ENCODE assay signal across 11 cellular contexts in genomic region chr10:78433722-78434535, GRCh38.
DNase-seq lines count a peak whose midpoint lies in the region; ATAC-seq and TF ChIP-seq lines count a peak whose summit lies in the region.
"Had no signal": no experiment of that assay in that cellular context is flagged by ENCODE, and none has a peak within 500 bp of the region (broad histone marks: within the 10 kb centered on the region; RNA-seq: fewer than 3 reads in every experiment).

No MANE protein-coding gene starts in this region.

- no peaks in the 10 kb centered on the region for H3K9me3 ChIP-seq in IMR-90 (ENCODE audit: control insufficient read depth, insufficient read depth, low read length)
- no peaks in the 10 kb centered on the region for H3K9me3 ChIP-seq in GM23248 (ENCODE audit: low read depth)
- H3K9me3 ChIP-seq: Caco-2 had no signal

- peaks cover 13% of the 10 kb centered on the region for H3K27me3 Mint-ChIP-seq in activated CD4-positive, alpha-beta T cell treated with anti-CD3 and anti-CD28 coated beads, Interleukin-2, amount 10 ng/mL, durations not matched to agents 7 days and 5 days

- no peak overlapping the region for H2BK5ac ChIP-seq in IMR-90 (ENCODE audit: low read depth, low read length, poor library complexity, severe bottlenecking)

- no TSS peak for BruUV-seq in IMR-90 (replicated peaks; lab: Mats Ljungman, UMichigan)

- H4K20me1 ChIP-seq in IMR-90 (ENCODE audit: insufficient read depth, low read length) = no peaks in the 10 kb centered on the region
- H4K20me1 ChIP-seq in GM23248 (ENCODE audit: insufficient read depth) = no peaks in the 10 kb centered on the region

- no peaks in the 10 kb centered on the region for H3K9me2 ChIP-seq in GM23248 (ENCODE audit: insufficient read depth)

- TF ChIP-seq RAD21 in IMR-90 (IDR thresholded peaks at IDR 0.05; ENCODE audit: low read length) = no peak

- H2AFZ ChIP-seq in IMR-90 (replicated peaks; ENCODE audit: low read length, poor library complexity) (no peak overlapping the region), GM23248 (no peak overlapping the region)

- 100% methylated on average over 1 of the region's 12 CpGs; no CpG with 5 or more reads in 1 of the 2 experiments for WGBS in IMR-90 (ENCODE audit: extremely low coverage in 2 of 2, insufficient read length in 1 of 2), 2 experiments
- WGBS in GM23248 (ENCODE audit: low coverage in 1 of 2, low lambda C conversion rate in 2 of 2, missing lambda C conversion rate in 2 of 2), 2 experiments = 68 to 69% methylated on average over 10 to 12 of the region's 12 CpGs

- H3K14ac ChIP-seq in IMR-90 (replicated peaks; ENCODE audit: low read depth, low read length) = no peak overlapping the region

- H3K27ac Mint-ChIP-seq in activated CD4-positive, alpha-beta T cell treated with anti-CD3 and anti-CD28 coated beads, Interleukin-2, amount 10 ng/mL, durations not matched to agents 7 days and 5 days = no peak overlapping the region

- no peak for TF ChIP-seq POLR2A in IMR-90 (IDR thresholded peaks at IDR 0.05; ENCODE audit: low read depth, low read length)

- H3K79me2 ChIP-seq in GM23248 (ENCODE audit: insufficient read depth) = no peaks in the 10 kb centered on the region

- no peaks in the 10 kb centered on the region for H3K9me3 Mint-ChIP-seq in activated CD4-positive, alpha-beta T cell treated with anti-CD3 and anti-CD28 coated beads, Interleukin-2, amount 10 ng/mL, durations not matched to agents 7 days and 5 days

- no peak overlapping the region for H4K91ac ChIP-seq in IMR-90 (ENCODE audit: insufficient read depth, low read depth, low read length)

- DNase-seq in IMR-90 (no peak), NCI-H82 treated with DMSO at 0.1 percent for 48 hours (lab: John Stamatoyannopoulos, UW; ENCODE audit: unreplicated experiment) (peak; percentile 49), Right ventricle myocardium superior (peak; percentile 51), renal cortical epithelial cell (ENCODE audit: low read depth) (peak; percentile 3), GM23248 (no peak)
- no peak for DNase-seq in activated CD4-positive, alpha-beta T cell treated with anti-CD3 and anti-CD28 coated beads, Interleukin-2, amount 10 ng/mL, durations not matched to agents 7 days and 5 days
- DNase-seq: activated CD4-positive, CD25-positive, alpha-beta regulatory T cell treated with anti-CD3 and anti-CD28 coated beads, Interleukin-2, amount 50 U/mL, for 72 hours; Caco-2; NCI-H1105 had no signal

- peak overlapping the region; percentile 29 for H2AK9ac ChIP-seq in IMR-90 (replicated peaks; ENCODE audit: low read depth, low read length, poor library complexity)

- no peak overlapping the region for H3K18ac ChIP-seq in IMR-90 (ENCODE audit: low read depth, low read length)

- H2BK15ac ChIP-seq in IMR-90 (ENCODE audit: low read depth, low read length) = no peak overlapping the region

- H3K9me1 ChIP-seq in IMR-90 (ENCODE audit: insufficient read depth, low read length) = 0 out of 2 replicates have a peak, but pooled peaks cover 3% of the 10 kb centered on the region

- in situ Hi-C loops in IMR-90 (cut with MboI; ENCODE audit: low sequenced_read_pairs) (no loop called here), GM23248 (cut with MboI) (no loop called here)

- H3K56ac ChIP-seq in IMR-90 (ENCODE audit: extremely low read depth, insufficient read depth, low read length) = no peak overlapping the region

- H3K4me2 ChIP-seq in IMR-90 (ENCODE audit: low read depth, low read length) (no peak overlapping the region), GM23248 (ENCODE audit: unreplicated experiment) (no peak overlapping the region)

- intact Hi-C loops in IMR-90 (cut with micrococcal nuclease) = no loop called here
- intact Hi-C loops in Right ventricle myocardium superior (cut with DNase I) = no loop called here

- H3K9ac ChIP-seq in IMR-90 (ENCODE audit: low read depth, low read length) (no peak overlapping the region), GM23248 (no peak overlapping the region)

- no peak overlapping the region for H2BK20ac ChIP-seq in IMR-90 (ENCODE audit: low read depth, low read length)

- H3K79me1 ChIP-seq in IMR-90 (ENCODE audit: low read depth in 1 of 2, low read length in 2 of 2) = no peaks in the 10 kb centered on the region

- H3K4me3 Mint-ChIP-seq in activated CD4-positive, alpha-beta T cell treated with anti-CD3 and anti-CD28 coated beads, Interleukin-2, amount 10 ng/mL, durations not matched to agents 7 days and 5 days = no peak overlapping the region

- no peak for TF ChIP-seq CTCF in IMR-90 (conservative IDR thresholded peaks at IDR 0.05; ENCODE audit: low read depth, low read length)

- H3K27me3 ChIP-seq in IMR-90 (ENCODE audit: control insufficient read depth, insufficient read depth, low read length) = peaks cover 24% of the 10 kb centered on the region
- peaks cover 7% of the 10 kb centered on the region for H3K27me3 ChIP-seq in GM23248 (replicated peaks; ENCODE audit: insufficient read depth)

- H3K4me3 ChIP-seq in IMR-90 (ENCODE audit: insufficient read depth, low read depth, low read length) (no peak overlapping the region), GM23248 (no peak overlapping the region)

- no peak overlapping the region for H4K8ac ChIP-seq in IMR-90 (ENCODE audit: low read depth in 2 of 2, low read length in 2 of 2)

- POLR2A ChIA-PET in IMR-90 (lab: Charles Lee; ENCODE audit: unreplicated experiment) = no interaction called here
- POLR2A ChIA-PET in activated CD4-positive, alpha-beta T cell treated with anti-CD3 and anti-CD28 coated beads, Interleukin-2, amount 10 ng/mL, durations not matched to agents 7 days and 5 days (lab: Charles Lee) = no interaction called here

- no peak overlapping the region for H2AK5ac ChIP-seq in IMR-90 (ENCODE audit: low read depth, low read length)

- CTCF ChIA-PET in IMR-90 (lab: Yijun Ruan, JAX) = no interaction called here
- CTCF ChIA-PET in activated CD4-positive, alpha-beta T cell treated with anti-CD3 and anti-CD28 coated beads, Interleukin-2, amount 10 ng/mL, durations not matched to agents 7 days and 5 days (lab: Charles Lee) = no interaction called here

- H3K4me1 Mint-ChIP-seq in activated CD4-positive, alpha-beta T cell treated with anti-CD3 and anti-CD28 coated beads, Interleukin-2, amount 10 ng/mL, durations not matched to agents 7 days and 5 days = no peaks in the 10 kb centered on the region

- no peaks in the 10 kb centered on the region for H3K36me3 Mint-ChIP-seq in activated CD4-positive, alpha-beta T cell treated with anti-CD3 and anti-CD28 coated beads, Interleukin-2, amount 10 ng/mL, durations not matched to agents 7 days and 5 days (ENCODE audit: low read depth)

- H3K27ac ChIP-seq in IMR-90 (ENCODE audit: insufficient read depth, low read length) (no peak overlapping the region), GM23248 (no peak overlapping the region)

- dilution Hi-C loops in IMR-90 (cut with HindIII; ENCODE audit: low sequenced_read_pairs, unreplicated experiment) = no loop called here

- no peak overlapping the region for H2BK120ac ChIP-seq in IMR-90 (ENCODE audit: low read depth, low read length)

- no peak overlapping the region for H4K5ac ChIP-seq in IMR-90 (ENCODE audit: low read depth, low read length)

- no peak overlapping the region for H3K23ac ChIP-seq in IMR-90 (ENCODE audit: low read depth, low read length)

- no peaks in the 10 kb centered on the region for H3F3A ChIP-seq in GM23248 (ENCODE audit: insufficient read depth)

- ATAC-seq in IMR-90 (ENCODE audit: low read depth) (no peak), Right ventricle myocardium superior (ENCODE audit: poor library complexity) (peak; percentile 57), GM21515 (IDR thresholded peaks at IDR 0.05; ENCODE audit: unreplicated experiment) (no peak), GM21737 (IDR thresholded peaks at IDR 0.05; ENCODE audit: unreplicated experiment) (no peak)

- H3K36me3 ChIP-seq in IMR-90 (ENCODE audit: control insufficient read depth, insufficient read depth, low read length) (no peaks in the 10 kb centered on the region), GM23248 (ENCODE audit: low read depth) (no peaks in the 10 kb centered on the region)

- H3K4ac ChIP-seq in IMR-90 (ENCODE audit: low read depth, low read length) = no peak overlapping the region

- peaks cover 2% of the 10 kb centered on the region; the same call in 1 of the 2 replicates for H3K4me1 ChIP-seq in IMR-90 (ENCODE audit: control insufficient read depth, insufficient read depth, low read length)
- H3K4me1 ChIP-seq in GM23248 (ENCODE audit: insufficient read depth) = no peaks in the 10 kb centered on the region

TF ChIP-seq in IMR-90, 13 proteins besides CTCF, POLR2A, EP300 and RAD21:
- no peak for TF ChIP-seq RFX5 (IDR thresholded peaks at IDR 0.05; ENCODE audit: low read depth, low read length)
- no peak for TF ChIP-seq SMC3 (IDR thresholded peaks at IDR 0.05; ENCODE audit: low read depth, low read length)
- no peak for TF ChIP-seq MAZ (IDR thresholded peaks at IDR 0.05; ENCODE audit: borderline replicate concordance, low read depth, low read length)
- no peak for TF ChIP-seq ELK1 (IDR thresholded peaks at IDR 0.05; ENCODE audit: borderline replicate concordance, low read depth, low read length)
- TF ChIP-seq CEBPB (IDR thresholded peaks at IDR 0.05; ENCODE audit: low read depth, low read length) = no peak
- TF ChIP-seq RCOR1 (IDR thresholded peaks at IDR 0.05; ENCODE audit: insufficient replicate concordance, low read length) = no peak
- TF ChIP-seq BHLHE40 (IDR thresholded peaks at IDR 0.05; ENCODE audit: low read depth, low read length) = no peak
- TF ChIP-seq CHD1 (IDR thresholded peaks at IDR 0.05; ENCODE audit: low read depth, low read length) = no peak

Comparison
In these comparisons a context has a peak if more than half of its experiments do, and no peak if none do; other contexts are left out.
1. DNase-seq: peak in NCI-H82 treated with DMSO at 0.1 percent for 48 hours (single experiment), Right ventricle myocardium superior (single experiment) and renal cortical epithelial cell (single experiment); none in IMR-90 (single experiment), activated CD4-positive, alpha-beta T cell treated with anti-CD3 and anti-CD28 coated beads, Interleukin-2, amount 10 ng/mL, durations not matched to agents 7 days and 5 days (single experiment) and GM23248 (single experiment).